ENCODE assay signal across 11 cellular contexts in genomic region chr2:72548081-72548764, GRCh38.
"Had no signal": no experiment of that assay in that cellular context is flagged by ENCODE, and none has a peak within 500 bp of the region (broad histone marks: within the 10 kb centered on the region; RNA-seq: fewer than 3 reads in every experiment).

No MANE protein-coding gene starts in this region.

- H3K36me3 ChIP-seq: gastroesophageal sphincter, sigmoid colon, stomach, thoracic aorta had no signal

- H3K4me1 Mint-ChIP-seq: activated naive CD8-positive, alpha-beta T cell treated with anti-CD3 and anti-CD28 coated beads, Interleukin-2, amount 50 U/mL, for 24 hours; activated T-helper 17 cell treated with anti-CD3 and anti-CD28 coated beads, Interleukin-2, amount 50 U/mL, for 72 hours had no signal

- H3K4me1 ChIP-seq: gastroesophageal sphincter, sigmoid colon had no signal

- H3K27me3 Mint-ChIP-seq: activated naive CD8-positive, alpha-beta T cell treated with anti-CD3 and anti-CD28 coated beads, Interleukin-2, amount 50 U/mL, for 24 hours; activated T-helper 17 cell treated with anti-CD3 and anti-CD28 coated beads, Interleukin-2, amount 50 U/mL, for 72 hours had no signal

- H3K4me3 Mint-ChIP-seq: activated naive CD4-positive, alpha-beta T cell treated with anti-CD3 and anti-CD28 coated beads for 36 hours; activated naive CD8-positive, alpha-beta T cell treated with anti-CD3 and anti-CD28 coated beads, Interleukin-2, amount 50 U/mL, for 24 hours; activated T-helper 17 cell treated with anti-CD3 and anti-CD28 coated beads, Interleukin-2, amount 50 U/mL, for 72 hours had no signal

- H3K27ac ChIP-seq: gastroesophageal sphincter, sigmoid colon, stomach, thoracic aorta had no signal

- ATAC-seq: activated CD4-positive, CD25-positive, alpha-beta regulatory T cell treated with anti-CD3 and anti-CD28 coated beads, Interleukin-2, amount 50 U/mL, for 24 hours; activated naive CD8-positive, alpha-beta T cell treated with anti-CD3 and anti-CD28 coated beads, Interleukin-2, amount 50 U/mL, for 24 hours; activated T-helper 17 cell treated with anti-CD3 and anti-CD28 coated beads, Interleukin-2, amount 50 U/mL, for 72 hours; gastroesophageal sphincter had no signal

- H3K9me3 ChIP-seq: gastroesophageal sphincter, sigmoid colon, stomach, thoracic aorta had no signal

- H3K9me3 Mint-ChIP-seq: activated naive CD4-positive, alpha-beta T cell treated with anti-CD3 and anti-CD28 coated beads for 36 hours; activated naive CD8-positive, alpha-beta T cell treated with anti-CD3 and anti-CD28 coated beads, Interleukin-2, amount 50 U/mL, for 24 hours; activated T-helper 17 cell treated with anti-CD3 and anti-CD28 coated beads, Interleukin-2, amount 50 U/mL, for 72 hours had no signal

- DNase-seq: activated CD4-positive, alpha-beta T cell treated with anti-CD3 and anti-CD28 coated beads, Interleukin-2, amount 50 U/mL, for 1 hour; activated naive CD4-positive, alpha-beta T cell treated with anti-CD3 and anti-CD28 coated beads for 36 hours; activated naive CD8-positive, alpha-beta T cell treated with anti-CD3 and anti-CD28 coated beads, Interleukin-2, amount 50 U/mL, for 24 hours; islet precursor cell; sigmoid colon; stimulated activated CD4-positive, alpha-beta T cell treated with anti-CD3 and anti-CD28 coated beads, Interleukin-1b, Interleukin-23, amount 100 ng/mL, for 48 hours; stomach had no signal

- H3K4me3 ChIP-seq: gastroesophageal sphincter, sigmoid colon, stomach, thoracic aorta had no signal

- H3K27me3 ChIP-seq: gastroesophageal sphincter, sigmoid colon, stomach had no signal

- H3K27ac Mint-ChIP-seq: activated naive CD4-positive, alpha-beta T cell treated with anti-CD3 and anti-CD28 coated beads for 36 hours; activated naive CD8-positive, alpha-beta T cell treated with anti-CD3 and anti-CD28 coated beads, Interleukin-2, amount 50 U/mL, for 24 hours; activated T-helper 17 cell treated with anti-CD3 and anti-CD28 coated beads, Interleukin-2, amount 50 U/mL, for 72 hours had no signal
